Comparison of ENCODE assay signal across 8 cellular contexts in the genomic region with DNA sequence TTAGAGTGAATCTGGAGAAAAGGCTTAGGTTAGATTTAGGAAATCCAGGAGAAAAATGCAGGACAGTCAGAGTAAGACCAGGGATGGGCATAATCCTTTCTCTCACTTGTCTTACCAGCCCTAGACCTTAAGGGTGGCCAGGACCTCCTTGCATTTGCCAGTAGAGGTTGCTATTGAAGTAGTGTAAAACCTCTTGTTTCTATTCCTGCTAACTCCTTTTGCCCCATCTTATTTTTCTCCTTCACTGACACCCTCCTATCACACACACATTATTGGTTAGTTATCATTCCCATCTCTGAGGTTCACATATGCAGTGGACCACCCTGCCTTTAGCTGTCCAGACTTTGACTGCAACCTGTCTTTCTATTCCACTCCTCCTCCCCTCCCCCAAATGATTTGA.
DNase-seq lines count a peak whose midpoint lies in the region; ATAC-seq and TF ChIP-seq lines count a peak whose summit lies in the region.

No MANE protein-coding gene starts in this region.

- no peak overlapping the region for H3K9ac ChIP-seq in fibroblast of lung (ENCODE audit: insufficient read depth, low read length)

- ATAC-seq in HG03095 (IDR thresholded peaks at IDR 0.05; ENCODE audit: unreplicated experiment) (no peak), HG03108 (IDR thresholded peaks at IDR 0.05; ENCODE audit: unreplicated experiment) (no peak)

- H3K9me3 ChIP-seq in OCI-LY7 (ENCODE audit: low read length) (no peaks in the 10 kb centered on the region), fibroblast of lung (ENCODE audit: control insufficient read depth, insufficient read depth, low read depth, low read length) (no peaks in the 10 kb centered on the region)

- H3K36me3 ChIP-seq in OCI-LY7 (ENCODE audit: insufficient read depth, low read length) (no peaks in the 10 kb centered on the region), fibroblast of lung (ENCODE audit: control insufficient read depth, insufficient read depth, low read length) (no peaks in the 10 kb centered on the region)

- POLR2A ChIA-PET in OCI-LY7 (lab: Charles Lee), result interaction anchor here (0.6 kb wide), 1 partner anchor 1270 kb away, joined by 3 read pairs; no protein-coding TSS in a partner anchor

- no peaks in the 10 kb centered on the region for H3K9me2 ChIP-seq in OCI-LY7 (ENCODE audit: insufficient read depth, low read length)

- DNase-seq in DMS153 (lab: John Stamatoyannopoulos, UW) (peak; percentile 33), DMS153 treated with DMSO at 0.1 percent for 48 hours (lab: John Stamatoyannopoulos, UW; ENCODE audit: unreplicated experiment) (no peak), OCI-LY7 (ENCODE audit: low spot score) (peak; percentile 13), fibroblast of lung (ENCODE audit: low read depth in 2 of 2) (peak; percentile 50 to 52), NCI-H1436 treated with DMSO at 0.1 percent for 48 hours (lab: John Stamatoyannopoulos, UW) (no peak)

- no TSS peak for BruUV-seq in OCI-LY7 (replicated peaks; lab: Mats Ljungman, UMichigan)

- H3K4me3 ChIP-seq in OCI-LY7 (ENCODE audit: low read depth, low read length, poor library complexity, severe bottlenecking), result no peak overlapping the region
- H3K4me3 ChIP-seq in fibroblast of lung (replicated peaks in 1 of 4; ENCODE audit: control extremely low read depth in 1 of 4, insufficient read depth in 1 of 4, low read depth in 3 of 4, low read length in 4 of 4), result no peak overlapping the region
- H3K4me3 ChIP-seq in skin epidermis, result no peak overlapping the region

- H3K27me3 ChIP-seq in fibroblast of lung (ENCODE audit: control insufficient read depth, insufficient read depth, low read length), result no peaks in the 10 kb centered on the region

- H2AFZ ChIP-seq in OCI-LY7 (ENCODE audit: low read length), result no peak overlapping the region
- no peak overlapping the region for H2AFZ ChIP-seq in fibroblast of lung (ENCODE audit: low read length)

- H3K27ac ChIP-seq in OCI-LY7 (ENCODE audit: low read depth, low read length, poor library complexity, severe bottlenecking) (no peak overlapping the region), fibroblast of lung (ENCODE audit: insufficient read depth, low read length) (no peak overlapping the region), skin epidermis (peak overlapping the region in 20 of 21 experiments; percentile 0 to 88 (median 74))

- H3K79me2 ChIP-seq in OCI-LY7 (ENCODE audit: insufficient read depth, low read depth, low read length) (no peaks in the 10 kb centered on the region), fibroblast of lung (ENCODE audit: control insufficient read depth, insufficient read depth, low read length) (peaks cover 72% of the 10 kb centered on the region)

- H3K4me1 ChIP-seq in OCI-LY7 (ENCODE audit: insufficient read depth, low read length, poor library complexity, severe bottlenecking) (no peaks in the 10 kb centered on the region), fibroblast of lung (ENCODE audit: control insufficient read depth, extremely low read depth, insufficient read depth, low read length) (peaks cover 22% of the 10 kb centered on the region)

- H4K20me1 ChIP-seq in OCI-LY7 (ENCODE audit: insufficient read depth, low read length), result no peaks in the 10 kb centered on the region
- no peaks in the 10 kb centered on the region for H4K20me1 ChIP-seq in fibroblast of lung (ENCODE audit: control insufficient read depth, extremely low read depth, insufficient read depth, low read length)

- peak; percentile 49 for TF ChIP-seq CTCF in OCI-LY7 (conservative IDR thresholded peaks at IDR 0.05; ENCODE audit: low read length)
- TF ChIP-seq CTCF in fibroblast of lung (conservative IDR thresholded peaks at IDR 0.05 in 1 of 2, IDR thresholded peaks at IDR 0.05 in 1 of 2; ENCODE audit: low read depth in 1 of 2, low read length in 2 of 2), result peak; percentile 32 to 41

- CTCF ChIA-PET in OCI-LY7 (lab: Charles Lee; ENCODE audit: unreplicated experiment), result no interaction called here

- intact Hi-C loops in OCI-LY7 (cut with micrococcal nuclease; ENCODE audit: unreplicated experiment), result no loop called here

- H3K4me2 ChIP-seq in OCI-LY7 (ENCODE audit: low read length) (no peak overlapping the region), fibroblast of lung (ENCODE audit: extremely low read depth, insufficient read depth, low read length) (no peak overlapping the region)

Comparison
In these comparisons a context has a peak if more than half of its experiments do, and no peak if none do; other contexts are left out.
1. DNase-seq: peak in DMS153 (single experiment), OCI-LY7 (single experiment) and fibroblast of lung (2 of 2); none in DMS153 treated with DMSO at 0.1 percent for 48 hours (single experiment) and NCI-H1436 treated with DMSO at 0.1 percent for 48 hours (single experiment).
2. H3K27ac ChIP-seq: peak in skin epidermis (20 of 21); none in OCI-LY7 (single experiment) and fibroblast of lung (single experiment).